1 cellular context compared by ENCODE assay signal in genomic region chr14:50772361-50772760, GRCh38.
TF ChIP-seq lines count a peak whose summit lies in the region.

No MANE protein-coding gene starts in this region.

TF ChIP-seq in SK-N-SH treated with all-trans-retinoic acid at 6 μM for 48 hours, 23 proteins besides CTCF, POLR2A, EP300 and RAD21 (continued from another document):
- TF ChIP-seq POU6F1 (CRISPR knock-in tag; IDR thresholded peaks at IDR 0.05; ENCODE audit: borderline replicate concordance, low read depth): no peak
- TF ChIP-seq OSR1 (CRISPR knock-in tag; IDR thresholded peaks at IDR 0.05): no peak
- no peak for TF ChIP-seq ZFP3 (CRISPR knock-in tag; IDR thresholded peaks at IDR 0.05)
- no peak for TF ChIP-seq BACH2 (CRISPR knock-in tag; IDR thresholded peaks at IDR 0.05; ENCODE audit: borderline replicate concordance)
- no peak for TF ChIP-seq GLIS3 (CRISPR knock-in tag; IDR thresholded peaks at IDR 0.05)
- no peak for TF ChIP-seq ZNF8 (CRISPR knock-in tag; IDR thresholded peaks at IDR 0.05)
